Comparison of ENCODE assay signal across 19 cellular contexts in genomic region chr1:109642610-109643009, GRCh38. TPM values are rescaled to one million over a fixed set of nuclear protein-coding genes. Genes with fewer than 3 reads are reported as not detected.
DNase-seq lines count a peak whose midpoint lies in the region; ATAC-seq and TF ChIP-seq lines count a peak whose summit lies in the region.
"Had no signal": no experiment of that assay in that cellular context is flagged by ENCODE, and none has a peak within 500 bp of the region (broad histone marks: within the 10 kb centered on the region; RNA-seq: fewer than 3 reads in every experiment).

No MANE protein-coding gene starts in this region.

- no peaks in the 10 kb centered on the region for H3K27me3 ChIP-seq in BLaER1
- no peaks in the 10 kb centered on the region for H3K27me3 ChIP-seq in esophagus muscularis mucosa
- H3K27me3 ChIP-seq: upper lobe of right lung had no signal

- intact Hi-C loops in esophagus muscularis mucosa (cut with DNase I), result loop anchor here (5.0 kb wide), 3 partner anchors 45 to 340 kb away; partner anchors contain the start of genes AHCYL1 and GSTM1

- no peak for TF ChIP-seq EP300 in esophagus muscularis mucosa (IDR thresholded peaks at IDR 0.05)

- H3K36me3 ChIP-seq in BLaER1, result no peaks in the 10 kb centered on the region
- no peaks in the 10 kb centered on the region for H3K36me3 ChIP-seq in esophagus muscularis mucosa
- H3K36me3 ChIP-seq: left ventricle myocardium inferior, prostate gland, upper lobe of right lung had no signal

- H3K9ac ChIP-seq in BLaER1, result no peak overlapping the region

- H3K27ac Mint-ChIP-seq in HFFc6, result no peak overlapping the region
- no peak overlapping the region for H3K27ac Mint-ChIP-seq in stimulated activated naive CD8-positive, alpha-beta T cell treated with anti-CD3 and anti-CD28 coated beads, Interleukin-15, amount 100 ng/mL, for 72 hours
- H3K27ac Mint-ChIP-seq: activated CD8-positive, alpha-beta T cell treated with anti-CD3 and anti-CD28 coated beads, Interleukin-2, amount 10 ng/mL, durations not matched to agents 7 days and 5 days; activated naive CD8-positive, alpha-beta T cell treated with anti-CD3 and anti-CD28 coated beads for 36 hours; dendritic cell treated with granulocyte-macrophage colony-stimulating factor and Interleukin-4, amounts not matched to agents 40 ng/mL and 50 ng/mL, for 4 days; endodermal cell had no signal

- H3K36me3 Mint-ChIP-seq in HFFc6 (ENCODE audit: low read depth), result no peaks in the 10 kb centered on the region
- H3K36me3 Mint-ChIP-seq: activated naive CD8-positive, alpha-beta T cell treated with anti-CD3 and anti-CD28 coated beads for 36 hours; stimulated activated memory B cell treated with anti-CD40 and anti-IgM and Interleukin-4, amounts not matched to agents 10 μg/mL and 1 μg/mL and 100 μg/mL, for 72 hours had no signal

- no peaks in the 10 kb centered on the region for H4K20me1 ChIP-seq in BLaER1

- no peaks in the 10 kb centered on the region for H3K9me3 ChIP-seq in BLaER1
- no peaks in the 10 kb centered on the region for H3K9me3 ChIP-seq in esophagus muscularis mucosa
- H3K9me3 ChIP-seq: prostate gland, upper lobe of right lung had no signal

- H3K4me2 ChIP-seq in BLaER1, result peak overlapping the region; percentile 67; the same call in 1 of the 2 replicates

- peaks cover 5% of the 10 kb centered on the region for H3K27me3 Mint-ChIP-seq in HFFc6 (ENCODE audit: insufficient read depth)
- H3K27me3 Mint-ChIP-seq in stimulated activated naive CD8-positive, alpha-beta T cell treated with anti-CD3 and anti-CD28 coated beads, Interleukin-15, amount 100 ng/mL, for 72 hours, result peaks cover 21% of the 10 kb centered on the region
- H3K27me3 Mint-ChIP-seq: activated naive CD8-positive, alpha-beta T cell treated with anti-CD3 and anti-CD28 coated beads for 36 hours had no signal

- TF ChIP-seq CTCF in HFFc6 (IDR thresholded peaks at IDR 0.05) (no peak), esophagus muscularis mucosa (IDR thresholded peaks at IDR 0.05) (no peak)

- DNase-seq in HFFc6, result peak; percentile 40
- peak; percentile 19 for DNase-seq in esophagus muscularis mucosa (ENCODE audit: extremely low spot score)
- DNase-seq in retina, result no peak
- no peak for DNase-seq in NCI-H2029 (lab: John Stamatoyannopoulos, UW)
- DNase-seq in stimulated activated naive CD8-positive, alpha-beta T cell treated with anti-CD3 and anti-CD28 coated beads, Interleukin-15, amount 100 ng/mL, for 72 hours, result no peak
- DNase-seq: NCI-H1417 treated with DMSO at 0.1 percent for 48 hours had no signal

- peaks cover 24% of the 10 kb centered on the region for H3K4me1 ChIP-seq in BLaER1
- peaks cover 8 to 17% (median 10%) of the 10 kb centered on the region in 4 donors for H3K4me1 ChIP-seq in esophagus muscularis mucosa
- H3K4me1 ChIP-seq: prostate gland had no signal

- WGBS in esophagus muscularis mucosa, result 66% methylated on average over 2 of the region's 2 CpGs

- H3K27ac ChIP-seq in BLaER1 (no peak overlapping the region), esophagus muscularis mucosa (replicated peaks in 1 of 4) (no peak overlapping the region)
- H3K27ac ChIP-seq: C4-2B, left ventricle myocardium inferior, prostate gland, upper lobe of right lung had no signal

- ATAC-seq in stimulated activated naive CD8-positive, alpha-beta T cell treated with anti-CD3 and anti-CD28 coated beads, Interleukin-15, amount 100 ng/mL, for 72 hours, result no peak

- TF ChIP-seq POLR2A in esophagus muscularis mucosa (IDR thresholded peaks at IDR 0.05; ENCODE audit: low read depth), result no peak

- H3K9me3 Mint-ChIP-seq in HFFc6, result no peaks in the 10 kb centered on the region
- H3K9me3 Mint-ChIP-seq in stimulated activated naive CD8-positive, alpha-beta T cell treated with anti-CD3 and anti-CD28 coated beads, Interleukin-15, amount 100 ng/mL, for 72 hours, result no peaks in the 10 kb centered on the region
- H3K9me3 Mint-ChIP-seq: activated naive CD8-positive, alpha-beta T cell treated with anti-CD3 and anti-CD28 coated beads for 36 hours; dendritic cell treated with granulocyte-macrophage colony-stimulating factor and Interleukin-4, amounts not matched to agents 40 ng/mL and 50 ng/mL, for 4 days; stimulated activated memory B cell treated with anti-CD40 and anti-IgM and Interleukin-4, amounts not matched to agents 10 μg/mL and 1 μg/mL and 100 μg/mL, for 72 hours had no signal

- no peak overlapping the region for H3K4me3 ChIP-seq in BLaER1
- H3K4me3 ChIP-seq in esophagus muscularis mucosa, result no peak overlapping the region
- H3K4me3 ChIP-seq: left ventricle myocardium inferior, prostate gland, upper lobe of right lung had no signal

- peaks cover 17% of the 10 kb centered on the region for H3K4me1 Mint-ChIP-seq in HFFc6 (ENCODE audit: low read depth)
- peaks cover 24% of the 10 kb centered on the region for H3K4me1 Mint-ChIP-seq in stimulated activated naive CD8-positive, alpha-beta T cell treated with anti-CD3 and anti-CD28 coated beads, Interleukin-15, amount 100 ng/mL, for 72 hours

- H3K4me3 Mint-ChIP-seq in HFFc6, result no peak overlapping the region
- H3K4me3 Mint-ChIP-seq in stimulated activated naive CD8-positive, alpha-beta T cell treated with anti-CD3 and anti-CD28 coated beads, Interleukin-15, amount 100 ng/mL, for 72 hours, result no peak overlapping the region
- H3K4me3 Mint-ChIP-seq: activated CD8-positive, alpha-beta T cell treated with anti-CD3 and anti-CD28 coated beads, Interleukin-2, amount 10 ng/mL, durations not matched to agents 7 days and 5 days; activated naive CD8-positive, alpha-beta T cell treated with anti-CD3 and anti-CD28 coated beads for 36 hours; dendritic cell treated with granulocyte-macrophage colony-stimulating factor and Interleukin-4, amounts not matched to agents 40 ng/mL and 50 ng/mL, for 4 days; endodermal cell had no signal

RNA-seq across cellular contexts. Expression of gene GSTM4, which starts 13.3 kb away (rescaled TPM):
- 10 to 100 TPM; 16.0 to 27.1 (median 24.8) TPM for total RNA-seq in HFFc6 (2021; fragmentation: NEBNext Ultra II Directional; extraction: Animal tissue kit (Norgen Biotek cat#: 25700))
- total RNA-seq in esophagus muscularis mucosa, result 10 to 100 TPM; 33.1 to 43.1 (median 39.1) TPM

RNA-seq across cellular contexts. Expression of gene AMPD2, which starts 23.0 kb away (rescaled TPM):
- 100 to 1,000 TPM; 127 to 172 (median 139) TPM for total RNA-seq in HFFc6 (2021; fragmentation: NEBNext Ultra II Directional; extraction: Animal tissue kit (Norgen Biotek cat#: 25700))
- 10 to 100 TPM; 23.7 to 38.8 (median 33.2) TPM for total RNA-seq in esophagus muscularis mucosa

RNA-seq across cellular contexts. Expression of gene GNAT2, which starts 23.2 kb away (rescaled TPM):
- total RNA-seq in HFFc6 (2021; fragmentation: NEBNext Ultra II Directional; extraction: Animal tissue kit (Norgen Biotek cat#: 25700)), result under 1 TPM in 3 of 6 experiments, not detected in 3; 0.11 to 0.40 (median 0.34) TPM
- total RNA-seq in esophagus muscularis mucosa, result under 1 TPM in 1 of 4 donors, not detected in 3; 0.33 TPM
- total RNA-seq: activated CD8-positive, alpha-beta T cell treated with anti-CD3 and anti-CD28 coated beads, Interleukin-2, amount 10 ng/mL, durations not matched to agents 7 days and 5 days; Calu3; endodermal cell; esophagus mucosa; left ventricle myocardium inferior; prostate gland; T-helper 1 cell treated with Interleukin-12 subunit alpha and Interleukin-12 subunit beta and Interleukin-4 antibody, amounts not matched to agents 30 ng/mL and 1 ng/mL, for 36 hours; upper lobe of right lung had no signal

RNA-seq across cellular contexts. Expression of gene GSTM2, which starts 25.2 kb away (rescaled TPM):
- total RNA-seq in HFFc6 (2021; fragmentation: NEBNext Ultra II Directional; extraction: Animal tissue kit (Norgen Biotek cat#: 25700)), result 10 to 100 TPM; 32.4 to 53.4 (median 46.1) TPM
- total RNA-seq in esophagus muscularis mucosa, result 10 to 100 TPM; 19.9 to 59.0 (median 39.3) TPM

RNA-seq across cellular contexts. Expression of gene GSTM1, which starts 45.0 kb away (rescaled TPM):
- 10 to 100 TPM; 14.7 to 50.1 (median 46.5) TPM for total RNA-seq in HFFc6 (2021; fragmentation: NEBNext Ultra II Directional; extraction: Animal tissue kit (Norgen Biotek cat#: 25700))
- total RNA-seq in esophagus muscularis mucosa, result 10 to 100 TPM in 1 of 4 donors, not detected in 3; 23.1 TPM
- total RNA-seq: activated naive CD8-positive, alpha-beta T cell treated with anti-CD3 and anti-CD28 coated beads for 36 hours; esophagus mucosa; left ventricle myocardium inferior; prostate gland; upper lobe of right lung had no signal

Comparison
In these comparisons a context has a peak if more than half of its experiments do, and no peak if none do; other contexts are left out.
1. DNase-seq: peak in HFFc6 (single experiment) and esophagus muscularis mucosa (single experiment); none in retina (single experiment), NCI-H2029 (single experiment) and stimulated activated naive CD8-positive, alpha-beta T cell treated with anti-CD3 and anti-CD28 coated beads, Interleukin-15, amount 100 ng/mL, for 72 hours (0 of 2).